7 cellular contexts compared by ENCODE assay signal in the genomic region with DNA sequence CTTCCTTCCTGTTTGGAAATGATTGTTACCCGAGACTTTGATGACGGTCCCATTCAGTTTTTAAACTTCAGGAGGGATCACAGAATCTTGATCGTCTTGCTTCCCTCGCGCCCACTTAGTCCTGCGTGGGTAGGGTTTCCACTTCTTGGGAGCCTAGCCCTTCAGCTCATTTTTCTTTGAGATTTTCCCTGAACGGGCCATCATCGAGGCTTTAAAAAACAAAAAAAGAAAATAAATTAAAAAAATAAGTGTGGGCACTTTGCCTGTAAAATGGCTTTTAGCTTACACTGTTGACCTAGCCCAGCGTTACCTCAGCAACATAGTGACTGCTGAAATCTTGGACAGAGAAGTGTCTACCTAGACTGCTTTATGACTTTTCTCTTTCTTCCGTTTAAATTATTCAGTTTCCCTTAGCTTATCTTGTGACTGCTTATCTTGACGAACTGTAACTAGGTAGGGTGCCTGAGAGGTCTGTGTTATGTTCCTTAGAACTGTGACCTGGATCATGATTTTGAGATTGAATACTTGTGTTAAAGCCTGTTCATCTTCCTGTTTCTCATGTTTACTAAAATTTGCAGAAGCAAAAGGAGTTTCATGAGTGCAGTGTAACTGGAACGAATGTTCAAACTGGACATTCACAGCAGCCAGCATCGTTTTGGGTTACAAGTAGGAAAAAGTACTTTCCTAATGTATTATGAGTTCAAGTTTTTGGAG. TPM values are rescaled to one million over a fixed set of nuclear protein-coding genes. Genes with fewer than 3 reads are reported as not detected.
DNase-seq lines count a peak whose midpoint lies in the region; ATAC-seq, FAIRE-seq and TF ChIP-seq lines count a peak whose summit lies in the region.

No MANE protein-coding gene starts in this region.

- peak; percentile 64 for FAIRE-seq in GM18507 (lab: Jason Lieb, UNC)

- no peaks in the 10 kb centered on the region for H3K27me3 ChIP-seq in WERI-Rb-1 (ENCODE audit: insufficient read depth, low read depth, severe bottlenecking)

- DNase-seq in GM18507 (ENCODE audit: extremely low spot score, insufficient read length, low read depth): no peak
- no peak for DNase-seq in WERI-Rb-1
- peak; percentile 53 for DNase-seq in fibroblast of pulmonary artery (ENCODE audit: low read depth)
- no peak for DNase-seq in omental fat pad (ENCODE audit: low spot score)
- no peak for DNase-seq in NCI-H1694 treated with DMSO at 0.1 percent for 48 hours (lab: John Stamatoyannopoulos, UW)
- DNase-seq in amygdala (lab: John Stamatoyannopoulos, UW): no peak

- peak overlapping the region; percentile 77 for H3K27ac ChIP-seq in WERI-Rb-1

- peak overlapping the region; percentile 99 for H3K4me3 ChIP-seq in WERI-Rb-1 (ENCODE audit: low read depth, low read length)
- H3K4me3 ChIP-seq in fibroblast of pulmonary artery (replicated peaks; ENCODE audit: low read depth, low read length): peak overlapping the region; percentile 93

- ATAC-seq in HG03354 (IDR thresholded peaks at IDR 0.05; ENCODE audit: poor library complexity, severe bottlenecking, unreplicated experiment) (peak; percentile 8), omental fat pad (ENCODE audit: low FRiP score) (peak; percentile 60)

- H3K9me3 ChIP-seq in WERI-Rb-1 (ENCODE audit: severe bottlenecking): no peaks in the 10 kb centered on the region

- H3K36me3 ChIP-seq in WERI-Rb-1: no peaks in the 10 kb centered on the region

- no peak for TF ChIP-seq CTCF in WERI-Rb-1 (IDR thresholded peaks at IDR 0.05; ENCODE audit: low read depth, low read length)
- TF ChIP-seq CTCF in fibroblast of pulmonary artery (IDR thresholded peaks at IDR 0.05; ENCODE audit: low read length, missing control alignments): no peak
- TF ChIP-seq CTCF in omental fat pad (IDR thresholded peaks at IDR 0.05): no peak

RNA-seq across cellular contexts. Expression of gene WWP2, which starts 0.9 kb away (rescaled TPM):
- total RNA-seq in omental fat pad: 10 to 100 TPM; 24.8 to 43.0 (median 30.1) TPM

RNA-seq across cellular contexts. Expression of gene NOB1, which starts 8.3 kb away (rescaled TPM):
- total RNA-seq in omental fat pad: 10 to 100 TPM; 37.4 to 50.3 (median 39.4) TPM

RNA-seq across cellular contexts. Expression of gene NQO1, which starts 36.6 kb away (rescaled TPM):
- total RNA-seq in omental fat pad: 100 to 1,000 TPM; 150 to 377 (median 226) TPM
